Comparison of ENCODE assay signal across 1 cellular context in the genomic region with DNA sequence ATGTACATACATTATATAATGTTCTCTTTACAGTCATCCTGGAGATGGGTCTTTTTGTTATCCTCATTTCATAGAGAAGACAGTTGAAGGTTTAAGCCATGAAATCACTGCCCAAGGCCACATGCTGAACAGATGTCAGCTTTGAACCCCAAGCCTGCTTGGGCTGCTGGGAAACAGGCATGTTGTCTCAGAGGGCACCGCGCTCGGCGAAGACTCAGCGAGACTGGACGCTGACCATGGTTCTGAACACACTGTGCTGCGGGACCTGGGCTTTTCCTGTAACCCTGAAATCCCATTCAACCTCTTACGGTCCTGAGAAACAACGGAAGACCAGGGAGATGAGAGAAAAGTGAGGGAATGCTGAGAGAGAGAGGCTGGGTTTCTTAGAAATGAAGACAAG.
A peak's percentile ranks its signal among the peaks of the same experiment; 100 is the strongest.
TF ChIP-seq lines count a peak whose summit lies in the region.

No MANE protein-coding gene starts in this region.

TF ChIP-seq in HepG2, 621 proteins besides CTCF, POLR2A, EP300 and RAD21 (continued from another document and continues in another):
- TF ChIP-seq, protein P1, sequence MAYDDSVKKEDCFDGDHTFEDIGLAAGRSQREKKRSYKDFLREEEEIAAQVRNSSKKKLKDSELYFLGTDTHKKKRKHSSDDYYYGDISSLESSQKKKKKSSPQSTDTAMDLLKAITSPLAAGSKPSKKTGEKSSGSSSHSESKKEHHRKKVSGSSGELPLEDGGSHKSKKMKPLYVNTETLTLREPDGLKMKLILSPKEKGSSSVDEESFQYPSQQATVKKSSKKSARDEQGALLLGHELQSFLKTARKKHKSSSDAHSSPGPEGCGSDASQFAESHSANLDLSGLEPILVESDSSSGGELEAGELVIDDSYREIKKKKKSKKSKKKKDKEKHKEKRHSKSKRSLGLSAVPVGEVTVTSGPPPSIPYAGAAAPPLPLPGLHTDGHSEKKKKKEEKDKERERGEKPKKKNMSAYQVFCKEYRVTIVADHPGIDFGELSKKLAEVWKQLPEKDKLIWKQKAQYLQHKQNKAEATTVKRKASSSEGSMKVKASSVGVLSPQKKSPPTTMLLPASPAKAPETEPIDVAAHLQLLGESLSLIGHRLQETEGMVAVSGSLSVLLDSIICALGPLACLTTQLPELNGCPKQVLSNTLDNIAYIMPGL (CRISPR knock-in tag; IDR thresholded peaks at IDR 0.05; ENCODE audit: borderline replicate concordance in 1 of 2, low read depth in 1 of 2), result peak in 1 of 2 experiments; percentile 48; a peak in 1 of 4 replicates
- TF ChIP-seq FOXP1 (IDR thresholded peaks at IDR 0.05) (no peak), FOXP1 (CRISPR knock-in tag; IDR thresholded peaks at IDR 0.05) (no peak), ARNT2 (CRISPR knock-in tag; IDR thresholded peaks at IDR 0.05; ENCODE audit: low read depth) (peak; percentile 53; the same call in 1 of the 2 replicates), REXO4 (CRISPR knock-in tag; IDR thresholded peaks at IDR 0.05; ENCODE audit: borderline replicate concordance) (no peak), CEBPG (CRISPR knock-in tag; IDR thresholded peaks at IDR 0.05) (no peak), ZNF441 (CRISPR knock-in tag; IDR thresholded peaks at IDR 0.05; ENCODE audit: borderline replicate concordance) (peak; percentile 89), ARNT (IDR thresholded peaks at IDR 0.05) (no peak), HNRNPUL1 (IDR thresholded peaks at IDR 0.05; ENCODE audit: low read depth, low read length) (no peak), ATAD3A (CRISPR knock-in tag; IDR thresholded peaks at IDR 0.05) (0 out of 2 replicates have a peak, but pooled peaks have one; percentile 60), ZNF772 (CRISPR knock-in tag; IDR thresholded peaks at IDR 0.05) (no peak), ZSCAN30 (CRISPR knock-in tag; IDR thresholded peaks at IDR 0.05) (no peak), ZBTB38 (CRISPR knock-in tag; IDR thresholded peaks at IDR 0.05) (no peak), PTBP1 (IDR thresholded peaks at IDR 0.05; ENCODE audit: low read depth, low read length, poor library complexity, severe bottlenecking) (no peak), NR1H2 (CRISPR knock-in tag; IDR thresholded peaks at IDR 0.05; ENCODE audit: borderline replicate concordance, low read depth) (no peak), ZNF577 (CRISPR knock-in tag; IDR thresholded peaks at IDR 0.05; ENCODE audit: borderline replicate concordance, low read depth) (no peak), EZH2 (conservative IDR thresholded peaks at IDR 0.05; ENCODE audit: low read depth, low read length) (no peak), RBM39 (IDR thresholded peaks at IDR 0.05; ENCODE audit: low read depth, low read length, poor library complexity, severe bottlenecking) (no peak), YY1 (IDR thresholded peaks at IDR 0.05; ENCODE audit: insufficient read depth, insufficient replicate concordance, low read depth, low read length) (no peak), STAG1 (CRISPR knock-in tag; IDR thresholded peaks at IDR 0.05) (0 out of 2 replicates have a peak, but pooled peaks have one; percentile 10), TRIM24 (CRISPR knock-in tag; IDR thresholded peaks at IDR 0.05) (no peak), RARA (CRISPR knock-in tag; IDR thresholded peaks at IDR 0.05) (peak; percentile 70), ZNF788 (CRISPR knock-in tag; IDR thresholded peaks at IDR 0.05; ENCODE audit: borderline replicate concordance) (no peak), SRSF4 (IDR thresholded peaks at IDR 0.05; ENCODE audit: low read depth, low read length, poor library complexity, severe bottlenecking) (no peak), ZBTB21 (CRISPR knock-in tag; IDR thresholded peaks at IDR 0.05) (no peak), SMARCC2 (IDR thresholded peaks at IDR 0.05) (no peak), AHR (CRISPR knock-in tag; IDR thresholded peaks at IDR 0.05) (peak; percentile 85; the same call in 1 of the 2 replicates), NCOA1 (CRISPR knock-in tag; IDR thresholded peaks at IDR 0.05) (no peak), ZBTB1 (CRISPR knock-in tag; IDR thresholded peaks at IDR 0.05; ENCODE audit: borderline replicate concordance) (peak; percentile 55; the same call in 1 of the 2 replicates), STAT5B (CRISPR knock-in tag; IDR thresholded peaks at IDR 0.05) (peak; percentile 78; the same call in 1 of the 2 replicates), ZNF598 (CRISPR knock-in tag; IDR thresholded peaks at IDR 0.05; ENCODE audit: borderline replicate concordance) (no peak), ZNF75D (CRISPR knock-in tag; IDR thresholded peaks at IDR 0.05; ENCODE audit: borderline replicate concordance) (no peak), IRF2 (CRISPR knock-in tag; IDR thresholded peaks at IDR 0.05) (0 out of 2 replicates have a peak, but pooled peaks have one; percentile 56), ZNF724P (CRISPR knock-in tag; IDR thresholded peaks at IDR 0.05; ENCODE audit: borderline replicate concordance) (no peak), ZMYM2 (CRISPR knock-in tag; IDR thresholded peaks at IDR 0.05) (no peak), MXD4 (CRISPR knock-in tag; IDR thresholded peaks at IDR 0.05) (peak; percentile 81; the same call in 1 of the 2 replicates), KDM6A (CRISPR knock-in tag; IDR thresholded peaks at IDR 0.05; ENCODE audit: low read depth) (no peak), ZFP41 (CRISPR knock-in tag; IDR thresholded peaks at IDR 0.05; ENCODE audit: borderline replicate concordance) (no peak), NBN (conservative IDR thresholded peaks at IDR 0.05) (no peak), ZNF251 (CRISPR knock-in tag; IDR thresholded peaks at IDR 0.05) (no peak), FOXK2 (IDR thresholded peaks at IDR 0.05) (no peak), ZNF335 (CRISPR knock-in tag; IDR thresholded peaks at IDR 0.05) (peak; percentile 79), ZEB1 (IDR thresholded peaks at IDR 0.05; ENCODE audit: insufficient replicate concordance, low read depth) (no peak), ZNF629 (CRISPR knock-in tag; conservative IDR thresholded peaks at IDR 0.05) (no peak), ZNF749 (CRISPR knock-in tag; IDR thresholded peaks at IDR 0.05; ENCODE audit: borderline replicate concordance) (no peak)
- TF ChIP-seq, protein P2, sequence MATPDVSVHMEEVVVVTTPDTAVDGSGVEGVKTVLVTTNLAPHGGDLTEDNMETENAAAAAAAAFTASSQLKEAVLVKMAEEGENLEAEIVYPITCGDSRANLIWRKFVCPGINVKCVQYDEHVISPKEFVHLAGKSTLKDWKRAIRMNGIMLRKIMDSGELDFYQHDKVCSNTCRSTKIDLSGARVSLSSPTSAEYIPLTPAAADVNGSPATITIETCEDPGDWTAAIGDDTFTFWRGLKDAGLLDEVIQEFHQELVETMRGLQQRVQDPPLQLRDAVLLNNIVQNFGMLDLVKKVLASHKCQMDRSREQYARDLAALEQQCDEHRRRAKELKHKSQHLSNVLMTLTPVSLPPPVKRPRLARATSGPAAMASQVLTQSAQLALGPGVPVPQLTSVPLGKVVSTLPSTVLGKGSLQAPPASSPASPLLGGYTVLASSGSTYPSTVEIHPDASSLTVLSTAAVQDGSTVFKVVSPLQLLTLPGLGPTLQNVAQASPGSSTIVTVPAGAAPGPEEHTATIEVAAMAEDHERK (CRISPR knock-in tag; IDR thresholded peaks at IDR 0.05; ENCODE audit: low read depth), result no peak
- TF ChIP-seq, protein P3, sequence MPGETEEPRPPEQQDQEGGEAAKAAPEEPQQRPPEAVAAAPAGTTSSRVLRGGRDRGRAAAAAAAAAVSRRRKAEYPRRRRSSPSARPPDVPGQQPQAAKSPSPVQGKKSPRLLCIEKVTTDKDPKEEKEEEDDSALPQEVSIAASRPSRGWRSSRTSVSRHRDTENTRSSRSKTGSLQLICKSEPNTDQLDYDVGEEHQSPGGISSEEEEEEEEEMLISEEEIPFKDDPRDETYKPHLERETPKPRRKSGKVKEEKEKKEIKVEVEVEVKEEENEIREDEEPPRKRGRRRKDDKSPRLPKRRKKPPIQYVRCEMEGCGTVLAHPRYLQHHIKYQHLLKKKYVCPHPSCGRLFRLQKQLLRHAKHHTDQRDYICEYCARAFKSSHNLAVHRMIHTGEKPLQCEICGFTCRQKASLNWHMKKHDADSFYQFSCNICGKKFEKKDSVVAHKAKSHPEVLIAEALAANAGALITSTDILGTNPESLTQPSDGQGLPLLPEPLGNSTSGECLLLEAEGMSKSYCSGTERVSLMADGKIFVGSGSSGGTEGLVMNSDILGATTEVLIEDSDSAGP (CRISPR knock-in tag; IDR thresholded peaks at IDR 0.05; ENCODE audit: borderline replicate concordance), result no peak; the same call in 1 of the 2 replicates
- TF ChIP-seq, protein P4, sequence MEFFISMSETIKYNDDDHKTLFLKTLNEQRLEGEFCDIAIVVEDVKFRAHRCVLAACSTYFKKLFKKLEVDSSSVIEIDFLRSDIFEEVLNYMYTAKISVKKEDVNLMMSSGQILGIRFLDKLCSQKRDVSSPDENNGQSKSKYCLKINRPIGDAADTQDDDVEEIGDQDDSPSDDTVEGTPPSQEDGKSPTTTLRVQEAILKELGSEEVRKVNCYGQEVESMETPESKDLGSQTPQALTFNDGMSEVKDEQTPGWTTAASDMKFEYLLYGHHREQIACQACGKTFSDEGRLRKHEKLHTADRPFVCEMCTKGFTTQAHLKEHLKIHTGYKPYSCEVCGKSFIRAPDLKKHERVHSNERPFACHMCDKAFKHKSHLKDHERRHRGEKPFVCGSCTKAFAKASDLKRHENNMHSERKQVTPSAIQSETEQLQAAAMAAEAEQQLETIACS (CRISPR knock-in tag; IDR thresholded peaks at IDR 0.05), result no peak
- TF ChIP-seq, protein P5, sequence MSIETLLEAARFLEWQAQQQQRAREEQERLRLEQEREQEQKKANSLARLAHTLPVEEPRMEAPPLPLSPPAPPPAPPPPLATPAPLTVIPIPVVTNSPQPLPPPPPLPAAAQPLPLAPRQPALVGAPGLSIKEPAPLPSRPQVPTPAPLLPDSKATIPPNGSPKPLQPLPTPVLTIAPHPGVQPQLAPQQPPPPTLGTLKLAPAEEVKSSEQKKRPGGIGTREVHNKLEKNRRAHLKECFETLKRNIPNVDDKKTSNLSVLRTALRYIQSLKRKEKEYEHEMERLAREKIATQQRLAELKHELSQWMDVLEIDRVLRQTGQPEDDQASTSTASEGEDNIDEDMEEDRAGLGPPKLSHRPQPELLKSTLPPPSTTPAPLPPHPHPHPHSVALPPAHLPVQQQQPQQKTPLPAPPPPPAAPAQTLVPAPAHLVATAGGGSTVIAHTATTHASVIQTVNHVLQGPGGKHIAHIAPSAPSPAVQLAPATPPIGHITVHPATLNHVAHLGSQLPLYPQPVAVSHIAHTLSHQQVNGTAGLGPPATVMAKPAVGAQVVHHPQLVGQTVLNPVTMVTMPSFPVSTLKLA (IDR thresholded peaks at IDR 0.05), result no peak
- TF ChIP-seq, protein P6, sequence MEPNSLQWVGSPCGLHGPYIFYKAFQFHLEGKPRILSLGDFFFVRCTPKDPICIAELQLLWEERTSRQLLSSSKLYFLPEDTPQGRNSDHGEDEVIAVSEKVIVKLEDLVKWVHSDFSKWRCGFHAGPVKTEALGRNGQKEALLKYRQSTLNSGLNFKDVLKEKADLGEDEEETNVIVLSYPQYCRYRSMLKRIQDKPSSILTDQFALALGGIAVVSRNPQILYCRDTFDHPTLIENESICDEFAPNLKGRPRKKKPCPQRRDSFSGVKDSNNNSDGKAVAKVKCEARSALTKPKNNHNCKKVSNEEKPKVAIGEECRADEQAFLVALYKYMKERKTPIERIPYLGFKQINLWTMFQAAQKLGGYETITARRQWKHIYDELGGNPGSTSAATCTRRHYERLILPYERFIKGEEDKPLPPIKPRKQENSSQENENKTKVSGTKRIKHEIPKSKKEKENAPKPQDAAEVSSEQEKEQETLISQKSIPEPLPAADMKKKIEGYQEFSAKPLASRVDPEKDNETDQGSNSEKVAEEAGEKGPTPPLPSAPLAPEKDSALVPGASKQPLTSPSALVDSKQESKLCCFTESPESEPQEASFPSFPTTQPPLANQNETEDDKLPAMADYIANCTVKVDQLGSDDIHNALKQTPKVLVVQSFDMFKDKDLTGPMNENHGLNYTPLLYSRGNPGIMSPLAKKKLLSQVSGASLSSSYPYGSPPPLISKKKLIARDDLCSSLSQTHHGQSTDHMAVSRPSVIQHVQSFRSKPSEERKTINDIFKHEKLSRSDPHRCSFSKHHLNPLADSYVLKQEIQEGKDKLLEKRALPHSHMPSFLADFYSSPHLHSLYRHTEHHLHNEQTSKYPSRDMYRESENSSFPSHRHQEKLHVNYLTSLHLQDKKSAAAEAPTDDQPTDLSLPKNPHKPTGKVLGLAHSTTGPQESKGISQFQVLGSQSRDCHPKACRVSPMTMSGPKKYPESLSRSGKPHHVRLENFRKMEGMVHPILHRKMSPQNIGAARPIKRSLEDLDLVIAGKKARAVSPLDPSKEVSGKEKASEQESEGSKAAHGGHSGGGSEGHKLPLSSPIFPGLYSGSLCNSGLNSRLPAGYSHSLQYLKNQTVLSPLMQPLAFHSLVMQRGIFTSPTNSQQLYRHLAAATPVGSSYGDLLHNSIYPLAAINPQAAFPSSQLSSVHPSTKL (CRISPR knock-in tag; IDR thresholded peaks at IDR 0.05), result peak; percentile 57; the same call in 1 of the 2 replicates
- TF ChIP-seq, protein P7, sequence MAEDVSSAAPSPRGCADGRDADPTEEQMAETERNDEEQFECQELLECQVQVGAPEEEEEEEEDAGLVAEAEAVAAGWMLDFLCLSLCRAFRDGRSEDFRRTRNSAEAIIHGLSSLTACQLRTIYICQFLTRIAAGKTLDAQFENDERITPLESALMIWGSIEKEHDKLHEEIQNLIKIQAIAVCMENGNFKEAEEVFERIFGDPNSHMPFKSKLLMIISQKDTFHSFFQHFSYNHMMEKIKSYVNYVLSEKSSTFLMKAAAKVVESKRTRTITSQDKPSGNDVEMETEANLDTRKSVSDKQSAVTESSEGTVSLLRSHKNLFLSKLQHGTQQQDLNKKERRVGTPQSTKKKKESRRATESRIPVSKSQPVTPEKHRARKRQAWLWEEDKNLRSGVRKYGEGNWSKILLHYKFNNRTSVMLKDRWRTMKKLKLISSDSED (CRISPR knock-in tag; IDR thresholded peaks at IDR 0.05), result no peak
- TF ChIP-seq, protein P8, sequence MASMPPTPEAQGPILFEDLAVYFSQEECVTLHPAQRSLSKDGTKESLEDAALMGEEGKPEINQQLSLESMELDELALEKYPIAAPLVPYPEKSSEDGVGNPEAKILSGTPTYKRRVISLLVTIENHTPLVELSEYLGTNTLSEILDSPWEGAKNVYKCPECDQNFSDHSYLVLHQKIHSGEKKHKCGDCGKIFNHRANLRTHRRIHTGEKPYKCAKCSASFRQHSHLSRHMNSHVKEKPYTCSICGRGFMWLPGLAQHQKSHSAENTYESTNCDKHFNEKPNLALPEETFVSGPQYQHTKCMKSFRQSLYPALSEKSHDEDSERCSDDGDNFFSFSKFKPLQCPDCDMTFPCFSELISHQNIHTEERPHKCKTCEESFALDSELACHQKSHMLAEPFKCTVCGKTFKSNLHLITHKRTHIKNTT (CRISPR knock-in tag; IDR thresholded peaks at IDR 0.05), result no peak
- TF ChIP-seq, protein P9, sequence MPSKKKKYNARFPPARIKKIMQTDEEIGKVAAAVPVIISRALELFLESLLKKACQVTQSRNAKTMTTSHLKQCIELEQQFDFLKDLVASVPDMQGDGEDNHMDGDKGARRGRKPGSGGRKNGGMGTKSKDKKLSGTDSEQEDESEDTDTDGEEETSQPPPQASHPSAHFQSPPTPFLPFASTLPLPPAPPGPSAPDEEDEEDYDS (CRISPR knock-in tag; IDR thresholded peaks at IDR 0.05), result peak; percentile 57; the same call in 1 of the 2 replicates
- TF ChIP-seq, protein P10, sequence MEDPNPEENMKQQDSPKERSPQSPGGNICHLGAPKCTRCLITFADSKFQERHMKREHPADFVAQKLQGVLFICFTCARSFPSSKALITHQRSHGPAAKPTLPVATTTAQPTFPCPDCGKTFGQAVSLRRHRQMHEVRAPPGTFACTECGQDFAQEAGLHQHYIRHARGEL (CRISPR knock-in tag; IDR thresholded peaks at IDR 0.05), result no peak
